In the genomic region with DNA sequence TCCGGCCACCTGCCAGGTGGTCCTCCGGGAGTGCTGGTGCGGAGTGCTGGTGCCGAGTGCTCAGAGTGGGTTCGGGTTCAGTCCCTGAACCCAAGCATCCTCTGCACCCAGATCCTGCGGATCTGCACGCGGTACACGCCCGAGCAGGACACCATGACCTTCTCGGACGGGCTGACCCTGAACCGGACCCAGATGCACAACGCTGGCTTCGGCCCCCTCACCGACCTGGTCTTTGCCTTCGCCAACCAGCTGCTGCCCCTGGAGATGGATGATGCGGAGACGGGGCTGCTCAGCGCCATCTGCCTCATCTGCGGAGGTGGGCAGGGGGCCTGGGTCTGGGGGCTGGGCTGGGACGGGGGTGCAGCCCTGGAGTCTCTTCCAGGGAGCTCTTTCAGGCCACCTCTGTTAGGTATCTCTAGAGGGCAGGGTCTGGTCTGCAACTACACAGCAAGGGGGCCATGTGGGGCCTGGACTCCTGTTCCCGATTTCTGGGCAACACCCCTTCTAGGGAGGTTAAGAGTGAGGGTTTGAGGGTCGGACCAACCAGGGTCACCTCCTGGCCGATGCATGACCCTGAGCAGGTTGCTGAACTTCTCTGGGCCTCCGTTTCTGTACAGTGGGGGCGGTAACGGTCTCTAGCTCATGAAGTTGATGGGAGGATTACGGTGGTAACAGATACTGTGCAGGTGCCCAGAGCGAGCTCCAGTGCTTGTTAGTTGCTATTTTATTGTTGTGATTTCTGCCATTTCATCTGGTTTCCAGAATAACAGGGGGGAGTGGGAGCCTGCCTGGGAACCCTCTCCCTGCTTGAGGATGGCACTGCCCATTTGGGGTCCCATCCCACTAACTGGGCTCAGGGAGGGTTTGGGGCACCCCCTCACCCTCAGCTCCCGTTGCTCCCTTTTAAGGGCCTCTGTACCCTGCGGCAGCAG, we compare ENCODE assay signal across 11 cellular contexts. TPM values are rescaled to one million over a fixed set of nuclear protein-coding genes. Genes with fewer than 3 reads are reported as not detected.
DNase-seq lines count a peak whose midpoint lies in the region; ATAC-seq and TF ChIP-seq lines count a peak whose summit lies in the region.
"Had no signal": no experiment of that assay in that cellular context is flagged by ENCODE, and none has a peak within 500 bp of the region (broad histone marks: within the 10 kb centered on the region; RNA-seq: fewer than 3 reads in every experiment).

No MANE protein-coding gene starts in this region.

- ATAC-seq in CD8-positive, alpha-beta T cell, result no peak
- ATAC-seq in HG03175 (IDR thresholded peaks at IDR 0.05; ENCODE audit: unreplicated experiment), result no peak

- no peak overlapping the region for H3K14ac ChIP-seq in neuronal stem cell (ENCODE audit: low read length)

- peak overlapping the region; percentile 7 for H2BK12ac ChIP-seq in neuronal stem cell (ENCODE audit: low read length)

- H3K79me1 ChIP-seq in neuronal stem cell (ENCODE audit: low read depth, low read length), result peaks cover 3% of the 10 kb centered on the region

- CTCF ChIA-PET in CD8-positive, alpha-beta T cell (lab: Charles Lee), result interaction anchor here (0.7 to 34.5 kb wide), 32 partner anchors 10 to 375 kb away, joined by 3 to 1103 read pairs (median 6); partner anchors contain the start of genes GJD3, RARA, TOP2A and WIPF2

- H2BK15ac ChIP-seq in neuronal stem cell (ENCODE audit: low read length), result peak overlapping the region; percentile 28

- H3K9ac ChIP-seq in neuronal stem cell (ENCODE audit: low read depth, low read length, poor library complexity), result no peak overlapping the region

- H3K4me1 Mint-ChIP-seq in CD8-positive, alpha-beta T cell (ENCODE audit: low read depth), result peaks cover 16% of the 10 kb centered on the region

- peaks cover 29% of the 10 kb centered on the region for H3K36me3 ChIP-seq in CD8-positive, alpha-beta T cell (ENCODE audit: insufficient read depth, low read length)
- H3K36me3 ChIP-seq in neuronal stem cell (replicated peaks in 1 of 2; ENCODE audit: control insufficient read depth in 2 of 2, insufficient read depth in 2 of 2, low read length in 2 of 2), result peaks cover 7 to 36% of the 10 kb centered on the region in 2 donors

- no peak overlapping the region for H3K27ac ChIP-seq in CD8-positive, alpha-beta T cell (ENCODE audit: low read depth, low read length)
- H3K27ac ChIP-seq in neuronal stem cell (replicated peaks; ENCODE audit: low read length), result no peak overlapping the region

- intact Hi-C loops in CD8-positive, alpha-beta T cell (cut with DNase I, micrococcal nuclease), result loop anchor here (1.0 to 10.0 kb wide), 9 partner anchors 32 to 438 kb away; partner anchors contain the start of gene CSF3 (in 1 of the 2)

- no peaks in the 10 kb centered on the region for H3K4me1 ChIP-seq in CD8-positive, alpha-beta T cell (ENCODE audit: insufficient read depth, low read length)
- H3K4me1 ChIP-seq in neuronal stem cell (ENCODE audit: control insufficient read depth in 2 of 2, insufficient read depth in 1 of 2, low read depth in 1 of 2, low read length in 2 of 2), result peaks cover 27 to 35% of the 10 kb centered on the region in 2 donors

- H3K23ac ChIP-seq in neuronal stem cell (ENCODE audit: low read depth, low read length, poor library complexity), result peak overlapping the region; percentile 9

- no peaks in the 10 kb centered on the region for H3K27me3 ChIP-seq in CD8-positive, alpha-beta T cell (ENCODE audit: insufficient read depth, low read length)
- H3K27me3 ChIP-seq in neuronal stem cell (ENCODE audit: control insufficient read depth in 3 of 3, insufficient read depth in 3 of 3, low read depth in 1 of 3, low read length in 3 of 3), result no peaks in the 10 kb centered on the region

- no peak for TF ChIP-seq RAD21 in Ishikawa (IDR thresholded peaks at IDR 0.05; ENCODE audit: low read depth)

- H3K18ac ChIP-seq in neuronal stem cell (ENCODE audit: low read length), result peak overlapping the region; percentile 58

- H3K4me2 ChIP-seq in neuronal stem cell (ENCODE audit: insufficient read depth, low read length, poor library complexity, severe bottlenecking), result no peak overlapping the region

- WGBS in neuronal stem cell (ENCODE audit: extremely low coverage in 2 of 2, insufficient read length in 2 of 2, insufficient replicate concordance in 1 of 2), 2 donors, result no CpG with 5 or more reads among the region's 32 CpGs

- no peak for TF ChIP-seq EP300 in Ishikawa (IDR thresholded peaks at IDR 0.05; ENCODE audit: borderline replicate concordance)

- no peak for DNase-seq in CD8-positive, alpha-beta T cell
- DNase-seq in epidermal melanocyte (ENCODE audit: insufficient read length, low spot score), result peak; percentile 8
- no peak for DNase-seq in neuronal stem cell (ENCODE audit: low spot score)
- no peak for DNase-seq in DMS79 treated with DMSO at 0.1 percent for 48 hours (lab: John Stamatoyannopoulos, UW)
- no peak for DNase-seq in amygdala (lab: John Stamatoyannopoulos, UW)
- DNase-seq: NCI-H1048, NCI-H226 had no signal

- H3K4ac ChIP-seq in neuronal stem cell (ENCODE audit: low read length), result no peak overlapping the region

- no peak overlapping the region for H4K8ac ChIP-seq in neuronal stem cell (ENCODE audit: low read depth, low read length)

- H3K27ac Mint-ChIP-seq in CD8-positive, alpha-beta T cell, result peak overlapping the region; percentile 27

- H3K4me3 ChIP-seq in CD8-positive, alpha-beta T cell (ENCODE audit: low read depth, low read length), result no peak overlapping the region
- H3K4me3 ChIP-seq in neuronal stem cell (ENCODE audit: low read length in 2 of 2), result no peak overlapping the region
- H3K4me3 ChIP-seq: HAP-1, skin epidermis had no signal

- no peaks in the 10 kb centered on the region for H3K9me3 Mint-ChIP-seq in CD8-positive, alpha-beta T cell

- H3K36me3 Mint-ChIP-seq in CD8-positive, alpha-beta T cell, result peaks cover 51% of the 10 kb centered on the region

- TF ChIP-seq CTCF in CD8-positive, alpha-beta T cell (IDR thresholded peaks at IDR 0.05), result no peak

- POLR2A ChIA-PET in CD8-positive, alpha-beta T cell (lab: Charles Lee), result interaction anchor here (1.0 to 2.2 kb wide), 8 partner anchors 30 to 179 kb away, joined by 3 to 10 read pairs (median 6); no protein-coding TSS in a partner anchor

- H3K4me3 Mint-ChIP-seq in CD8-positive, alpha-beta T cell, result no peak overlapping the region

- H2BK5ac ChIP-seq in neuronal stem cell (ENCODE audit: low read length), result no peak overlapping the region

- H2BK120ac ChIP-seq in neuronal stem cell (ENCODE audit: low read depth, low read length), result no peak overlapping the region

- no peaks in the 10 kb centered on the region for H3K27me3 Mint-ChIP-seq in CD8-positive, alpha-beta T cell (ENCODE audit: low read depth)

- no peaks in the 10 kb centered on the region for H3K9me3 ChIP-seq in CD8-positive, alpha-beta T cell (ENCODE audit: low read length)
- H3K9me3 ChIP-seq in neuronal stem cell (replicated peaks in 1 of 2; ENCODE audit: control insufficient read depth in 2 of 2, insufficient read depth in 1 of 2, low read depth in 1 of 2, low read length in 2 of 2), result no peaks in the 10 kb centered on the region
- H3K9me3 ChIP-seq: HAP-1 had no signal

- H2AK5ac ChIP-seq in neuronal stem cell (ENCODE audit: low read depth, low read length), result no peak overlapping the region

- H4K91ac ChIP-seq in neuronal stem cell (ENCODE audit: low read depth, low read length, poor library complexity), result no peak overlapping the region

- no peak overlapping the region for H2AFZ ChIP-seq in neuronal stem cell (ENCODE audit: low read length)

TF ChIP-seq in Ishikawa, 13 proteins besides CTCF, POLR2A, EP300 and RAD21:
- no peak for TF ChIP-seq REST (IDR thresholded peaks at IDR 0.05; ENCODE audit: low read depth)
- TF ChIP-seq CEBPB (IDR thresholded peaks at IDR 0.05), result no peak
- peak; percentile 67; the same call in 1 of the 2 replicates for TF ChIP-seq ZBTB7A (IDR thresholded peaks at IDR 0.05; ENCODE audit: low read depth)
- no peak for TF ChIP-seq CREB1 (IDR thresholded peaks at IDR 0.05; ENCODE audit: low read depth)

RNA-seq across cellular contexts. Expression of gene GJD3, which starts 10.1 kb away (rescaled TPM):
- not detected for total RNA-seq in CD8-positive, alpha-beta T cell
- 0.08 TPM for polyA plus RNA-seq in neuronal stem cell (2013, experiment 1 of 2)
- 0.07 TPM for polyA plus RNA-seq in neuronal stem cell (2013, experiment 2 of 2)

RNA-seq across cellular contexts. Expression of gene RARA, which starts 45.5 kb away (rescaled TPM):
- total RNA-seq in CD8-positive, alpha-beta T cell, result 100 to 1,000 TPM; 133 TPM
- 14.9 TPM for polyA plus RNA-seq in neuronal stem cell (2013, experiment 1 of 2)
- polyA plus RNA-seq in neuronal stem cell (2013, experiment 2 of 2), result 15.3 TPM
